ENCODE assay signal across 10 cellular contexts in the genomic region with DNA sequence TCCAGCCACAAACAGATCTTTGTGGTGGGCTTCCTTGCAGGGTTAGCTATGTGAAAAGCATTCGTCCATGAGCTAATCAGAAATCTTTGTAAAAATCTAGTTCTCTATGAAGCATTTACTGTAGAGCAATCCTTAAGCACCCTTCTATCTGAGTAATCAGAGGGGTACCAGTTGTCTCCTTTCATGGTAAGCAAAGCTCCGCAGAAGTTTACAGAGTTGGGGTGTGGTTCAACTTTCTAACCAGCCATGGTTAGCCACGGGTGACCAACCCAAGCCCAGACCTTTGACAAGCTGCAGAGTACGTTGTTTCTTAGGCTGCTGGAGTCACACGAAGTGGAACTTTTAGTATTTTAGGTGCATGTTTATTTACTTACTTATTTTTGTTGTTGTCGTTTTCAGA.
DNase-seq lines count a peak whose midpoint lies in the region; ATAC-seq and TF ChIP-seq lines count a peak whose summit lies in the region.
"Had no signal": no experiment of that assay in that cellular context is flagged by ENCODE, and none has a peak within 500 bp of the region (broad histone marks: within the 10 kb centered on the region; RNA-seq: fewer than 3 reads in every experiment).

No MANE protein-coding gene starts in this region.

- peak; percentile 72 for DNase-seq in GM12865 (ENCODE audit: low read depth)
- DNase-seq in immature natural killer cell, result peak in 2 of 3 donors; percentile 29 to 49
- DNase-seq in cortex of kidney (lab: John Stamatoyannopoulos, UW), result no peak
- DNase-seq in brain microvascular endothelial cell, result no peak
- DNase-seq in spleen, result no peak
- DNase-seq: MG63 had no signal

- H3K27me3 ChIP-seq in brain microvascular endothelial cell (replicated peaks) (no peaks in the 10 kb centered on the region), spleen (replicated peaks in 1 of 7) (no peaks in the 10 kb centered on the region)
- H3K27me3 ChIP-seq: MG63, right atrium auricular region had no signal

- H3K27ac ChIP-seq in brain microvascular endothelial cell (no peak overlapping the region), spleen (peak overlapping the region in 4 of 8 donors; percentile 36 to 67 (median 50))
- H3K27ac ChIP-seq: right atrium auricular region had no signal

- peaks cover 0 to 3% (median 0%) of the 10 kb centered on the region in 3 donors for H3K27me3 Mint-ChIP-seq in immature natural killer cell (ENCODE audit: low read depth in 3 of 3)

- TF ChIP-seq POLR2A in spleen (IDR thresholded peaks at IDR 0.05), result no peak

- H3K36me3 Mint-ChIP-seq in immature natural killer cell, result peaks cover 3 to 6% (median 6%) of the 10 kb centered on the region in 3 donors

- H3K4me3 ChIP-seq in GM12865 (ENCODE audit: low read depth, low read length), result no peak overlapping the region
- H3K4me3 ChIP-seq in brain microvascular endothelial cell (ENCODE audit: low read depth, low read length), result no peak overlapping the region
- H3K4me3 ChIP-seq in spleen, result no peak overlapping the region
- H3K4me3 ChIP-seq: MG63, right atrium auricular region had no signal

- peak overlapping the region; percentile 29 to 64 (median 36) for H3K4me3 Mint-ChIP-seq in immature natural killer cell

- H3K9me3 ChIP-seq in spleen, result no peaks in the 10 kb centered on the region
- H3K9me3 ChIP-seq: MG63, right atrium auricular region had no signal

- H3K27ac Mint-ChIP-seq in immature natural killer cell, result peak overlapping the region; percentile 17 to 76 (median 56)

- ATAC-seq in GM21515 (IDR thresholded peaks at IDR 0.05; ENCODE audit: unreplicated experiment), result peak; percentile 54
- ATAC-seq in HG03439 (IDR thresholded peaks at IDR 0.05; ENCODE audit: unreplicated experiment), result peak; percentile 38
- no peak for ATAC-seq in HG02571 (IDR thresholded peaks at IDR 0.05; ENCODE audit: unreplicated experiment)

- in situ Hi-C loops in brain microvascular endothelial cell (cut with HindIII; ENCODE audit: low pct_ligation_motif_present, low sequenced_read_pairs), result no loop called here

- peaks cover 35% of the 10 kb centered on the region for H3K36me3 ChIP-seq in brain microvascular endothelial cell (replicated peaks)
- H3K36me3 ChIP-seq in spleen, result peaks cover 0 to 33% (median 0%) of the 10 kb centered on the region in 6 donors
- H3K36me3 ChIP-seq: right atrium auricular region had no signal

- WGBS in spleen, 5 donors, result 41 to 71% (median 59%) methylated on average over 6 of the region's 6 CpGs

- H3K4me1 Mint-ChIP-seq in immature natural killer cell, result peaks cover 20 to 33% of the 10 kb centered on the region in 2 donors

- H3K9me3 Mint-ChIP-seq in immature natural killer cell, result no peaks in the 10 kb centered on the region

- no peak for TF ChIP-seq CTCF in GM12865 (IDR thresholded peaks at IDR 0.05; ENCODE audit: insufficient read depth, low read depth, low read length, missing control alignments)
- TF ChIP-seq CTCF in brain microvascular endothelial cell (IDR thresholded peaks at IDR 0.05; ENCODE audit: low read depth, low read length, missing control alignments), result no peak
- no peak for TF ChIP-seq CTCF in spleen (IDR thresholded peaks at IDR 0.05 in 8 of 11, conservative IDR thresholded peaks at IDR 0.05 in 3 of 11)

- peaks cover 8 to 72% (median 35%) of the 10 kb centered on the region in 6 donors for H3K4me1 ChIP-seq in spleen
- H3K4me1 ChIP-seq: right atrium auricular region had no signal

- intact Hi-C loops in spleen (cut with DNase I; ENCODE audit: low total_unique reads), result no loop called here

Comparison
In these comparisons a context has a peak if more than half of its experiments do, and no peak if none do; other contexts are left out.
1. DNase-seq: peak in GM12865 (single experiment) and immature natural killer cell (2 of 3); none in cortex of kidney (single experiment), brain microvascular endothelial cell (single experiment) and spleen (single experiment).